In the genomic region with DNA sequence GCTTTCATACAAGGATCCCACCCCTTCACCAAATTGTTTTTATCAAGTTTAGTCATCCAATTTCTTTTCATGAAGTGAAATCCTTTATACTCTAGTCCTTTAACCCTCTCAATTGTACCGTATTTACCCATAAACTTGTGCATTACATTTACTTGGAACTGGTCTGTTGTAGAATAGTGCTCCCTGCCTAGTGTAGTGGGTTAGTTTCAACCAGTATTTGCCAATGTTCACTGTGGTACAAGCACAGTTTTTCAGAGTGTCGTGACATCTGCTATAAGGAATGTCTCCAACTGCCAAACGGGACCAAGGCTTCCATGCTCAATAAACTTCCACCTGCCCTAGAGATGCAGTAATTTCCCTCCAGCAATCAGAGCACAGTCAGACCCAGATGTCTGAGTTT, we compare ENCODE assay signal across 1 cellular context.
TF ChIP-seq lines count a peak whose summit lies in the region.

No MANE protein-coding gene starts in this region.

TF ChIP-seq in K562, 482 proteins besides CTCF, POLR2A, EP300 and RAD21 (continued from another document):
- TF ChIP-seq, protein P1, sequence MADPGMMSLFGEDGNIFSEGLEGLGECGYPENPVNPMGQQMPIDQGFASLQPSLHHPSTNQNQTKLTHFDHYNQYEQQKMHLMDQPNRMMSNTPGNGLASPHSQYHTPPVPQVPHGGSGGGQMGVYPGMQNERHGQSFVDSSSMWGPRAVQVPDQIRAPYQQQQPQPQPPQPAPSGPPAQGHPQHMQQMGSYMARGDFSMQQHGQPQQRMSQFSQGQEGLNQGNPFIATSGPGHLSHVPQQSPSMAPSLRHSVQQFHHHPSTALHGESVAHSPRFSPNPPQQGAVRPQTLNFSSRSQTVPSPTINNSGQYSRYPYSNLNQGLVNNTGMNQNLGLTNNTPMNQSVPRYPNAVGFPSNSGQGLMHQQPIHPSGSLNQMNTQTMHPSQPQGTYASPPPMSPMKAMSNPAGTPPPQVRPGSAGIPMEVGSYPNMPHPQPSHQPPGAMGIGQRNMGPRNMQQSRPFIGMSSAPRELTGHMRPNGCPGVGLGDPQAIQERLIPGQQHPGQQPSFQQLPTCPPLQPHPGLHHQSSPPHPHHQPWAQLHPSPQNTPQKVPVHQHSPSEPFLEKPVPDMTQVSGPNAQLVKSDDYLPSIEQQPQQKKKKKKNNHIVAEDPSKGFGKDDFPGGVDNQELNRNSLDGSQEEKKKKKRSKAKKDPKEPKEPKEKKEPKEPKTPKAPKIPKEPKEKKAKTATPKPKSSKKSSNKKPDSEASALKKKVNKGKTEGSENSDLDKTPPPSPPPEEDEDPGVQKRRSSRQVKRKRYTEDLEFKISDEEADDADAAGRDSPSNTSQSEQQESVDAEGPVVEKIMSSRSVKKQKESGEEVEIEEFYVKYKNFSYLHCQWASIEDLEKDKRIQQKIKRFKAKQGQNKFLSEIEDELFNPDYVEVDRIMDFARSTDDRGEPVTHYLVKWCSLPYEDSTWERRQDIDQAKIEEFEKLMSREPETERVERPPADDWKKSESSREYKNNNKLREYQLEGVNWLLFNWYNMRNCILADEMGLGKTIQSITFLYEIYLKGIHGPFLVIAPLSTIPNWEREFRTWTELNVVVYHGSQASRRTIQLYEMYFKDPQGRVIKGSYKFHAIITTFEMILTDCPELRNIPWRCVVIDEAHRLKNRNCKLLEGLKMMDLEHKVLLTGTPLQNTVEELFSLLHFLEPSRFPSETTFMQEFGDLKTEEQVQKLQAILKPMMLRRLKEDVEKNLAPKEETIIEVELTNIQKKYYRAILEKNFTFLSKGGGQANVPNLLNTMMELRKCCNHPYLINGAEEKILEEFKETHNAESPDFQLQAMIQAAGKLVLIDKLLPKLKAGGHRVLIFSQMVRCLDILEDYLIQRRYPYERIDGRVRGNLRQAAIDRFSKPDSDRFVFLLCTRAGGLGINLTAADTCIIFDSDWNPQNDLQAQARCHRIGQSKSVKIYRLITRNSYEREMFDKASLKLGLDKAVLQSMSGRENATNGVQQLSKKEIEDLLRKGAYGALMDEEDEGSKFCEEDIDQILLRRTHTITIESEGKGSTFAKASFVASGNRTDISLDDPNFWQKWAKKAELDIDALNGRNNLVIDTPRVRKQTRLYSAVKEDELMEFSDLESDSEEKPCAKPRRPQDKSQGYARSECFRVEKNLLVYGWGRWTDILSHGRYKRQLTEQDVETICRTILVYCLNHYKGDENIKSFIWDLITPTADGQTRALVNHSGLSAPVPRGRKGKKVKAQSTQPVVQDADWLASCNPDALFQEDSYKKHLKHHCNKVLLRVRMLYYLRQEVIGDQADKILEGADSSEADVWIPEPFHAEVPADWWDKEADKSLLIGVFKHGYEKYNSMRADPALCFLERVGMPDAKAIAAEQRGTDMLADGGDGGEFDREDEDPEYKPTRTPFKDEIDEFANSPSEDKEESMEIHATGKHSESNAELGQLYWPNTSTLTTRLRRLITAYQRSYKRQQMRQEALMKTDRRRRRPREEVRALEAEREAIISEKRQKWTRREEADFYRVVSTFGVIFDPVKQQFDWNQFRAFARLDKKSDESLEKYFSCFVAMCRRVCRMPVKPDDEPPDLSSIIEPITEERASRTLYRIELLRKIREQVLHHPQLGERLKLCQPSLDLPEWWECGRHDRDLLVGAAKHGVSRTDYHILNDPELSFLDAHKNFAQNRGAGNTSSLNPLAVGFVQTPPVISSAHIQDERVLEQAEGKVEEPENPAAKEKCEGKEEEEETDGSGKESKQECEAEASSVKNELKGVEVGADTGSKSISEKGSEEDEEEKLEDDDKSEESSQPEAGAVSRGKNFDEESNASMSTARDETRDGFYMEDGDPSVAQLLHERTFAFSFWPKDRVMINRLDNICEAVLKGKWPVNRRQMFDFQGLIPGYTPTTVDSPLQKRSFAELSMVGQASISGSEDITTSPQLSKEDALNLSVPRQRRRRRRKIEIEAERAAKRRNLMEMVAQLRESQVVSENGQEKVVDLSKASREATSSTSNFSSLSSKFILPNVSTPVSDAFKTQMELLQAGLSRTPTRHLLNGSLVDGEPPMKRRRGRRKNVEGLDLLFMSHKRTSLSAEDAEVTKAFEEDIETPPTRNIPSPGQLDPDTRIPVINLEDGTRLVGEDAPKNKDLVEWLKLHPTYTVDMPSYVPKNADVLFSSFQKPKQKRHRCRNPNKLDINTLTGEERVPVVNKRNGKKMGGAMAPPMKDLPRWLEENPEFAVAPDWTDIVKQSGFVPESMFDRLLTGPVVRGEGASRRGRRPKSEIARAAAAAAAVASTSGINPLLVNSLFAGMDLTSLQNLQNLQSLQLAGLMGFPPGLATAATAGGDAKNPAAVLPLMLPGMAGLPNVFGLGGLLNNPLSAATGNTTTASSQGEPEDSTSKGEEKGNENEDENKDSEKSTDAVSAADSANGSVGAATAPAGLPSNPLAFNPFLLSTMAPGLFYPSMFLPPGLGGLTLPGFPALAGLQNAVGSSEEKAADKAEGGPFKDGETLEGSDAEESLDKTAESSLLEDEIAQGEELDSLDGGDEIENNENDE (IDR thresholded peaks at IDR 0.05; ENCODE audit: low read depth, low read length), result peak; percentile 89
